Comparison of ENCODE assay signal across 1 cellular context in genomic region chr5:76718381-76718832, GRCh38.
TF ChIP-seq lines count a peak whose summit lies in the region.

No MANE protein-coding gene starts in this region.

TF ChIP-seq in GM12878, 131 proteins besides CTCF, POLR2A, EP300 and RAD21:
- TF ChIP-seq, protein P1, sequence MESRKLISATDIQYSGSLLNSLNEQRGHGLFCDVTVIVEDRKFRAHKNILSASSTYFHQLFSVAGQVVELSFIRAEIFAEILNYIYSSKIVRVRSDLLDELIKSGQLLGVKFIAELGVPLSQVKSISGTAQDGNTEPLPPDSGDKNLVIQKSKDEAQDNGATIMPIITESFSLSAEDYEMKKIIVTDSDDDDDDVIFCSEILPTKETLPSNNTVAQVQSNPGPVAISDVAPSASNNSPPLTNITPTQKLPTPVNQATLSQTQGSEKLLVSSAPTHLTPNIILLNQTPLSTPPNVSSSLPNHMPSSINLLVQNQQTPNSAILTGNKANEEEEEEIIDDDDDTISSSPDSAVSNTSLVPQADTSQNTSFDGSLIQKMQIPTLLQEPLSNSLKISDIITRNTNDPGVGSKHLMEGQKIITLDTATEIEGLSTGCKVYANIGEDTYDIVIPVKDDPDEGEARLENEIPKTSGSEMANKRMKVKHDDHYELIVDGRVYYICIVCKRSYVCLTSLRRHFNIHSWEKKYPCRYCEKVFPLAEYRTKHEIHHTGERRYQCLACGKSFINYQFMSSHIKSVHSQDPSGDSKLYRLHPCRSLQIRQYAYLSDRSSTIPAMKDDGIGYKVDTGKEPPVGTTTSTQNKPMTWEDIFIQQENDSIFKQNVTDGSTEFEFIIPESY (IDR thresholded peaks at IDR 0.05), result 0 out of 2 replicates have a peak, but pooled peaks have one; percentile 5
- no peak for TF ChIP-seq SRF (IDR thresholded peaks at IDR 0.05; ENCODE audit: low read depth in 2 of 2, low read length in 2 of 2)
- TF ChIP-seq MXI1 (IDR thresholded peaks at IDR 0.05; ENCODE audit: low read depth, low read length), result no peak
